ENCODE assay signal across 12 cellular contexts in the genomic region with DNA sequence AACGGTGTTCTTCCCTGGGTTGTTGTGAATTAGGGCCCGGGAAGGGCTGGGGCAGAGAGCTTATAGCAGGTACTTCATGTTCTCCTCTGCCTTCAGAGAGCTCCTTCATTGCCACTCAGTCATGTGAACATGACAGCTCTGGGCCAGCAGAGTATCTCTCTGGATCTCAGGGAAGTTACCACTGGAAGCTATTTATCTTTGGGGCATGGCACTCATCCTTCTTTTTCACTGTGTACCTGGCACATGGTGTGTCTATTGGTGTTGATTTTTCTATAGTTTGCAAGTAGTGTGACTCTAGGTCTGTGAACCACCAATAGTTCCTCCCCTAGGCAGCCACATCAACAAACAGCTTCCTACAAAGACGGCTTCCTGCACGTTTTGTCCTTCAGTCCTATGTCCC.
"Had no signal": no experiment of that assay in that cellular context is flagged by ENCODE, and none has a peak within 500 bp of the region (broad histone marks: within the 10 kb centered on the region; RNA-seq: fewer than 3 reads in every experiment).

No MANE protein-coding gene starts in this region.

- H3K4me3 ChIP-seq: colonic mucosa, gastrocnemius medialis, heart left ventricle had no signal

- H3K9me3 ChIP-seq: colonic mucosa, gastrocnemius medialis, heart left ventricle had no signal

- H3K36me3 ChIP-seq: colonic mucosa, gastrocnemius medialis had no signal

- H3K4me1 ChIP-seq: colonic mucosa, gastrocnemius medialis had no signal

- DNase-seq: activated CD4-positive, alpha-beta memory T cell treated with anti-CD3 and anti-CD28 coated beads for 36 hours; activated CD4-positive, alpha-beta T cell treated with anti-CD3 and anti-CD28 coated beads for 4 hours; activated naive CD8-positive, alpha-beta T cell treated with anti-CD3 and anti-CD28 coated beads, Interleukin-2, amount 10 ng/mL, durations not matched to agents 7 days and 5 days; activated T-cell treated with anti-CD3 and anti-CD28 coated beads for 4 hours; amygdala; central memory CD4-positive, alpha-beta T cell; colonic mucosa; gastrocnemius medialis; heart left ventricle; posterior cingulate gyrus; stimulated activated naive CD4-positive, alpha-beta T cell had no signal

- H3K27ac ChIP-seq: colonic mucosa, gastrocnemius medialis, heart left ventricle had no signal

- H3K27me3 ChIP-seq: colonic mucosa, gastrocnemius medialis, heart left ventricle had no signal

- ATAC-seq: gastrocnemius medialis; natural killer cell treated with Interleukin-12 subunit alpha and Interleukin-12 subunit beta and Interleukin-15 and Interleukin-18, amount 100 ng/mL, for 72 hours had no signal
